ENCODE assay signal across 11 cellular contexts in genomic region chr7:28103984-28104628, GRCh38.
DNase-seq lines count a peak whose midpoint lies in the region; ATAC-seq and TF ChIP-seq lines count a peak whose summit lies in the region.
"Had no signal": no experiment of that assay in that cellular context is flagged by ENCODE, and none has a peak within 500 bp of the region (broad histone marks: within the 10 kb centered on the region; RNA-seq: fewer than 3 reads in every experiment).

No MANE protein-coding gene starts in this region.

- WGBS in stomach, 5 donors = 45 to 59% (median 49%) methylated on average over 3 of the region's 3 CpGs

- no peaks in the 10 kb centered on the region for H3K36me3 ChIP-seq in stomach
- H3K36me3 ChIP-seq: transverse colon had no signal

- peaks cover 0 to 47% (median 28%) of the 10 kb centered on the region in 4 donors for H3K4me1 ChIP-seq in stomach

- H3K4me3 ChIP-seq in stomach = no peak overlapping the region
- H3K4me3 ChIP-seq: transverse colon had no signal

- no peak overlapping the region for H3K4me3 Mint-ChIP-seq in T-helper 17 cell
- H3K4me3 Mint-ChIP-seq: naive thymus-derived CD4-positive, alpha-beta T cell had no signal

- TF ChIP-seq EP300 in stomach (IDR thresholded peaks at IDR 0.05) = no peak

- intact Hi-C loops in stomach (cut with DNase I; ENCODE audit: low total_unique reads) = no loop called here

- no peak for TF ChIP-seq POLR2A in stomach (IDR thresholded peaks at IDR 0.05)

- peaks cover 14% of the 10 kb centered on the region for H3K4me1 Mint-ChIP-seq in T-helper 17 cell

- H3K9me3 ChIP-seq in T-helper 17 cell (ENCODE audit: control insufficient read depth, low read length, poor library complexity, severe bottlenecking) = no peaks in the 10 kb centered on the region
- no peaks in the 10 kb centered on the region for H3K9me3 ChIP-seq in stomach
- H3K9me3 ChIP-seq: transverse colon had no signal

- H3K36me3 Mint-ChIP-seq in T-helper 17 cell (ENCODE audit: low read depth) = no peaks in the 10 kb centered on the region

- no peak for ATAC-seq in T-helper 17 cell
- no peak for ATAC-seq in HG03520 (IDR thresholded peaks at IDR 0.05; ENCODE audit: unreplicated experiment)
- no peak for ATAC-seq in GM21515 (IDR thresholded peaks at IDR 0.05; ENCODE audit: unreplicated experiment)
- ATAC-seq: naive thymus-derived CD4-positive, alpha-beta T cell had no signal

- no peak for TF ChIP-seq CTCF in stomach (IDR thresholded peaks at IDR 0.05)

- H3K27ac ChIP-seq in stomach = no peak overlapping the region

- H3K27ac Mint-ChIP-seq in T-helper 17 cell = peak overlapping the region; percentile 56

- DNase-seq in NCI-H748 (lab: John Stamatoyannopoulos, UW; ENCODE audit: unreplicated experiment) (peak; percentile 31), NCI-H748 treated with DMSO at 0.1 percent for 48 hours (lab: John Stamatoyannopoulos, UW) (no peak), T-helper 17 cell (no peak), islet precursor cell (peak; percentile 72), stomach (peak; percentile 36), NCI-H2029 treated with DMSO at 0.1 percent for 48 hours (lab: John Stamatoyannopoulos, UW) (no peak)
- DNase-seq: naive thymus-derived CD4-positive, alpha-beta T cell; NCI-H526 treated with DMSO at 0.1 percent for 48 hours; transverse colon had no signal

- H3K27me3 ChIP-seq in stomach = no peaks in the 10 kb centered on the region
- H3K27me3 ChIP-seq: transverse colon had no signal

- H3K27me3 Mint-ChIP-seq in T-helper 17 cell = no peaks in the 10 kb centered on the region

Comparison
In these comparisons a context has a peak if more than half of its experiments do, and no peak if none do; other contexts are left out.
1. DNase-seq: peak in NCI-H748 (single experiment), islet precursor cell (single experiment) and stomach (single experiment); none in NCI-H748 treated with DMSO at 0.1 percent for 48 hours (single experiment), T-helper 17 cell (0 of 3) and NCI-H2029 treated with DMSO at 0.1 percent for 48 hours (single experiment).